ENCODE assay signal across 6 cellular contexts in the genomic region with DNA sequence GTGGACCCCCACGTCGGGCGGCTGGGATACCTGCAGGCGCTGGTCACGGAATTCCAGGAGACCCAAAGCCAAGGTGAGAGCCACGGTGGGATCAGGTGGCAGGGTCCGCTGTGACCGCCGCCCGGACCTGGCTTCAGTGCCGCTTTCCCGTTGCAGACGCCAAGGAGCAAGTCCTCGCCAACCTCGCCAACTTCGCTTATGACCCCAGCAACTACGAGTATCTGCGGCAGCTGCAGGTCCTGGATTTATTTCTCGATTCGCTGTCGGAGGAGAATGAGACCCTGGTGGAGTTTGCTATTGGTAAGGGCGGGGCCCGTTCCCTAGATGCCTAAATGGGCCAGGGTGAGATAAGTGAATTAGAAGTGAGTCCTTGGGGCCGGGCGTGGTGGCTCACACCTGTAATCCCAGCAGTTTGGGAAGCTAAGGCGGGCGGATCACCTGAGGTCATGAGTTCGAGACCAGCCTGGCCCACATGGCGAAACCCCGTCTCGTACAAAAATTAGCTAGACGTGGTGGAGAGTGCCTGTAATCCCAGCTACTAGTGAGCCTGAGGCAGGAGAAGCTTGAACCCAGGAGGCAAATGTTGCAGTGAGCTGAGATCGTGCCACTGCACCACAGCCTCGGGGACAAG. TPM values are rescaled to one million over a fixed set of nuclear protein-coding genes. Genes with fewer than 3 reads are reported as not detected.
DNase-seq lines count a peak whose midpoint lies in the region; ATAC-seq and TF ChIP-seq lines count a peak whose summit lies in the region.

No MANE protein-coding gene starts in this region.

- H3K27me3 ChIP-seq in H9 (ENCODE audit: insufficient read depth, low read length) (no peaks in the 10 kb centered on the region), lung (ENCODE audit: control insufficient read depth, insufficient read depth) (no peaks in the 10 kb centered on the region)

- WGBS in H9 (ENCODE audit: extremely low coverage, insufficient read length, low lambda C conversion rate): no CpG with 5 or more reads among the region's 34 CpGs
- WGBS in lung, 2 donors: 23 to 26% methylated on average over 34 of the region's 34 CpGs

- DNase-seq in H9: peak; percentile 76
- peak; percentile 53 for DNase-seq in activated T-cell treated with anti-CD3 and anti-CD28 coated beads, Interleukin-2, amount 50 U/mL, for 24 hours
- DNase-seq in lung (ENCODE audit: low spot score): no peak
- DNase-seq in NCI-H446 (lab: John Stamatoyannopoulos, UW): no peak
- DNase-seq in GM13976 (ENCODE audit: low spot score): no peak

- no peak for TF ChIP-seq CTCF in H9 (conservative IDR thresholded peaks at IDR 0.05)
- TF ChIP-seq CTCF in lung (IDR thresholded peaks at IDR 0.05; ENCODE audit: control extremely low read depth, extremely low read depth): no peak
- TF ChIP-seq CTCF in GM13976 (IDR thresholded peaks at IDR 0.05; ENCODE audit: borderline replicate concordance, control extremely low read depth, extremely low read depth, insufficient read depth, missing control alignments): no peak

- no peak overlapping the region for H2BK12ac ChIP-seq in H9 (ENCODE audit: insufficient read length, low read depth, low read length)

- peak overlapping the region; percentile 3 for H3K9ac ChIP-seq in H9 (ENCODE audit: extremely low read depth, insufficient read length, low read length)

- no peak overlapping the region for H2BK120ac ChIP-seq in H9 (ENCODE audit: low read depth, low read length, poor library complexity, severe bottlenecking)

- H4K5ac ChIP-seq in H9 (ENCODE audit: insufficient read length, low read depth, low read length): no peak overlapping the region

- peak overlapping the region; percentile 50 for H3K4me2 ChIP-seq in H9 (ENCODE audit: insufficient read depth, insufficient read length, low read length)

- in situ Hi-C loops in GM13976 (cut with MboI; ENCODE audit: low sequenced_read_pairs, unreplicated experiment): no loop called here

- H3K23ac ChIP-seq in H9 (ENCODE audit: insufficient read length, low read depth, low read length): no peak overlapping the region

- H3K9me3 ChIP-seq in H9 (ENCODE audit: control insufficient read depth, low read depth, low read length): no peaks in the 10 kb centered on the region
- H3K9me3 ChIP-seq in lung (ENCODE audit: control insufficient read depth in 2 of 2, insufficient read depth in 1 of 2, low read length in 1 of 2): no peaks in the 10 kb centered on the region

- no peak overlapping the region for H2BK20ac ChIP-seq in H9 (ENCODE audit: low read depth, low read length, poor library complexity, severe bottlenecking)

- H4K8ac ChIP-seq in H9 (replicated peaks; ENCODE audit: insufficient read length, low read depth, low read length): no peak overlapping the region

- H3K14ac ChIP-seq in H9 (ENCODE audit: insufficient read depth, low read length): no peak overlapping the region

- H2BK5ac ChIP-seq in H9 (ENCODE audit: insufficient read length, low read length): no peak overlapping the region

- H3K4me1 ChIP-seq in H9 (ENCODE audit: insufficient read depth, low read length) (no peaks in the 10 kb centered on the region), lung (ENCODE audit: control insufficient read depth in 2 of 2, insufficient read depth in 2 of 2, low read length in 2 of 2) (peaks cover 0 to 14% of the 10 kb centered on the region in 2 donors)

- H3K27me3 Mint-ChIP-seq in H9 (ENCODE audit: low read depth): peaks cover 5% of the 10 kb centered on the region
- no peaks in the 10 kb centered on the region for H3K27me3 Mint-ChIP-seq in activated T-cell treated with anti-CD3 and anti-CD28 coated beads, Interleukin-2, amount 50 U/mL, for 24 hours

- no peaks in the 10 kb centered on the region for H4K20me1 ChIP-seq in H9 (ENCODE audit: control insufficient read depth, insufficient read depth, insufficient read length)

- H3K4ac ChIP-seq in H9 (ENCODE audit: low read depth, low read length): no peak overlapping the region

- no peak overlapping the region for H2AK5ac ChIP-seq in H9 (ENCODE audit: insufficient read length, low read length)

- H3K4me3 ChIP-seq in lung: peak overlapping the region; percentile 70

- no peak overlapping the region for H3K56ac ChIP-seq in H9 (ENCODE audit: insufficient read length, low read depth, low read length)

- no peaks in the 10 kb centered on the region for H3K9me3 Mint-ChIP-seq in H9
- H3K9me3 Mint-ChIP-seq in activated T-cell treated with anti-CD3 and anti-CD28 coated beads, Interleukin-2, amount 50 U/mL, for 24 hours: no peaks in the 10 kb centered on the region

- no peak overlapping the region for H3K18ac ChIP-seq in H9 (ENCODE audit: insufficient read length, low read depth, low read length)

- no peak overlapping the region for H2BK15ac ChIP-seq in H9 (ENCODE audit: low read depth, low read length)

- H3K27ac ChIP-seq in H9 (ENCODE audit: insufficient read length, low read depth, low read length) (no peak overlapping the region), lung (ENCODE audit: low read depth in 1 of 2, low read length in 1 of 2) (peak overlapping the region in 1 of 2 donors; percentile 59)

- no peak overlapping the region for H2AFZ ChIP-seq in H9 (ENCODE audit: low read length)

- H3K23me2 ChIP-seq in H9 (ENCODE audit: insufficient read length, low read depth, low read length, poor library complexity, severe bottlenecking): peaks cover 7% of the 10 kb centered on the region

- H3K79me2 ChIP-seq in H9 (ENCODE audit: insufficient read depth, low read length): no peaks in the 10 kb centered on the region

- no peak for ATAC-seq in lung (ENCODE audit: insufficient read depth, low FRiP score)
- no peak for ATAC-seq in HG02678 (IDR thresholded peaks at IDR 0.05; ENCODE audit: unreplicated experiment)

- H3K27ac Mint-ChIP-seq in H9: peak overlapping the region in 1 of 3 experiments; percentile 49; a peak in 1 of 7 replicates
- peak overlapping the region; percentile 90 for H3K27ac Mint-ChIP-seq in activated T-cell treated with anti-CD3 and anti-CD28 coated beads, Interleukin-2, amount 50 U/mL, for 24 hours

- H3K36me3 ChIP-seq in lung (ENCODE audit: control insufficient read depth in 2 of 2, insufficient read depth in 2 of 2, low read length in 2 of 2): no peaks in the 10 kb centered on the region

- H4K91ac ChIP-seq in H9 (ENCODE audit: insufficient read length, low read depth, low read length): no peak overlapping the region

- no peak overlapping the region for H3T11ph ChIP-seq in H9 (ENCODE audit: low read length)

- peaks cover 25 to 29% of the 10 kb centered on the region in 2 experiments for H3K4me1 Mint-ChIP-seq in H9
- peaks cover 42% of the 10 kb centered on the region for H3K4me1 Mint-ChIP-seq in activated T-cell treated with anti-CD3 and anti-CD28 coated beads, Interleukin-2, amount 50 U/mL, for 24 hours (ENCODE audit: low read depth)

- peaks cover 9 to 26% (median 23%) of the 10 kb centered on the region in 3 experiments; a peak in 6 of 7 replicates for H3K36me3 Mint-ChIP-seq in H9 (ENCODE audit: insufficient read depth in 1 of 3, low read depth in 3 of 3)
- peaks cover 22% of the 10 kb centered on the region for H3K36me3 Mint-ChIP-seq in activated T-cell treated with anti-CD3 and anti-CD28 coated beads, Interleukin-2, amount 50 U/mL, for 24 hours (ENCODE audit: low read depth)

- H3K79me1 ChIP-seq in H9 (ENCODE audit: insufficient read depth, low read depth, low read length, poor library complexity, severe bottlenecking): peaks cover under 1% of the 10 kb centered on the region

- peak overlapping the region; percentile 90 to 93 for H3K4me3 Mint-ChIP-seq in H9
- peak overlapping the region; percentile 90 for H3K4me3 Mint-ChIP-seq in activated T-cell treated with anti-CD3 and anti-CD28 coated beads, Interleukin-2, amount 50 U/mL, for 24 hours

RNA-seq across cellular contexts. Expression of a gene that starts 0.7 kb away (rescaled TPM):
- total RNA-seq in H9 (2021) (22.4 and 22.8 TPM in 2 replicates), lung (10 to 100 TPM in 1 of 2 donors, 1 to 10 TPM in 1; 8.1 to 19.2 TPM)
- 10 to 100 TPM; 10.2 to 13.5 TPM for polyA plus RNA-seq in lung

RNA-seq across cellular contexts. Expression of a gene that starts 21.1 kb away (rescaled TPM):
- 76.2 and 77.7 TPM in 2 replicates for total RNA-seq in H9 (2021)
- total RNA-seq in lung: 10 to 100 TPM; 64.4 to 75.3 TPM
- 10 to 100 TPM; 81.2 to 96.3 TPM for polyA plus RNA-seq in lung

RNA-seq across cellular contexts. Expression of a gene that starts 22.7 kb away (rescaled TPM):
- 17.0 and 17.1 TPM in 2 replicates for total RNA-seq in H9 (2021)
- total RNA-seq in lung: 10 to 100 TPM; 36.7 to 74.0 TPM
- polyA plus RNA-seq in lung: 10 to 100 TPM; 27.9 to 48.0 TPM

RNA-seq across cellular contexts. Expression of a gene that starts 43.9 kb away (rescaled TPM):
- total RNA-seq in H9 (2021): 265 and 275 TPM in 2 replicates
- 10 to 100 TPM; 35.1 to 60.7 TPM for total RNA-seq in lung
- polyA plus RNA-seq in lung: 100 to 1,000 TPM; 134 to 140 TPM

Comparison
In these comparisons a context has a peak if more than half of its experiments do, and no peak if none do; other contexts are left out.
1. DNase-seq: peak in H9 (single experiment) and activated T-cell treated with anti-CD3 and anti-CD28 coated beads, Interleukin-2, amount 50 U/mL, for 24 hours (single experiment); none in lung (single experiment), NCI-H446 (0 of 2) and GM13976 (single experiment).